In genomic region chr1:160161965-160162705, GRCh38 we compare ENCODE assay signal across 9 cellular contexts. TPM values are rescaled to one million over a fixed set of nuclear protein-coding genes. Genes with fewer than 3 reads are reported as not detected.
DNase-seq lines count a peak whose midpoint lies in the region; ATAC-seq and TF ChIP-seq lines count a peak whose summit lies in the region.
"Had no signal": no experiment of that assay in that cellular context is flagged by ENCODE, and none has a peak within 500 bp of the region (broad histone marks: within the 10 kb centered on the region; RNA-seq: fewer than 3 reads in every experiment).

No MANE protein-coding gene starts in this region.

- TF ChIP-seq CTCF in C4-2B (conservative IDR thresholded peaks at IDR 0.05) (peak; percentile 1; the same call in 1 of the 2 replicates), mammary epithelial cell (conservative IDR thresholded peaks at IDR 0.05 in 1 of 2, IDR thresholded peaks at IDR 0.05 in 1 of 2; ENCODE audit: extremely low read depth in 1 of 2, insufficient read depth in 1 of 2, low read depth in 1 of 2, low read length in 2 of 2) (peak; percentile 27 to 48), left lung (IDR thresholded peaks at IDR 0.05) (no peak)

- H3K9me3 ChIP-seq in mammary epithelial cell (replicated peaks; ENCODE audit: insufficient read depth, low read length) (no peaks in the 10 kb centered on the region), left lung (no peaks in the 10 kb centered on the region)

- in situ Hi-C loops in mammary epithelial cell (cut with MboI; ENCODE audit: low sequenced_read_pairs in 2 of 2), result no loop called here

- no peaks in the 10 kb centered on the region for H4K20me1 ChIP-seq in mammary epithelial cell (ENCODE audit: insufficient read depth, low read length)

- no peak overlapping the region for H3K9ac ChIP-seq in mammary epithelial cell (ENCODE audit: insufficient read depth, low read length)

- WGBS in mammary epithelial cell (ENCODE audit: low coverage, missing lambda C conversion rate), result 55% methylated on average over 6 of the region's 6 CpGs

- no peak overlapping the region for H3K4me2 ChIP-seq in mammary epithelial cell (ENCODE audit: insufficient read depth, low read depth, low read length)

- intact Hi-C loops in mammary epithelial cell (cut with micrococcal nuclease), result loop anchor here (1.0 kb wide), 1 partner anchor 90 kb away; no protein-coding TSS in a partner anchor
- intact Hi-C loops in left lung (cut with DNase I), result no loop called here

- no TSS peak for BruUV-seq in mammary epithelial cell (replicated peaks; lab: Mats Ljungman, UMichigan)

- H3K4me1 ChIP-seq in mammary epithelial cell (ENCODE audit: insufficient read depth, low read length) (no peaks in the 10 kb centered on the region), left lung (peaks cover 0 to 14% of the 10 kb centered on the region in 2 donors)

- no peaks in the 10 kb centered on the region for H3K79me2 ChIP-seq in mammary epithelial cell (ENCODE audit: insufficient read depth, low read length)

- ATAC-seq in HG02885 (IDR thresholded peaks at IDR 0.05; ENCODE audit: poor library complexity, unreplicated experiment) (peak; percentile 39), left lung (peak; percentile 17), GM18870 (IDR thresholded peaks at IDR 0.05; ENCODE audit: unreplicated experiment) (no peak), GM18517 (IDR thresholded peaks at IDR 0.05; ENCODE audit: unreplicated experiment) (no peak)

- H3K27ac ChIP-seq in C4-2B, result no peak overlapping the region
- no peak overlapping the region for H3K27ac ChIP-seq in mammary epithelial cell (ENCODE audit: insufficient read depth, low read depth, low read length)
- no peak overlapping the region for H3K27ac ChIP-seq in left lung

- dilution Hi-C loops in mammary epithelial cell (cut with HindIII; ENCODE audit: low sequenced_read_pairs), result no loop called here

- CTCF ChIA-PET in mammary epithelial cell (lab: Charles Lee; ENCODE audit: low non-redundant PET), result interaction anchor here (0.7 kb wide), 1 partner anchor 26 kb away, joined by 4 read pairs; no protein-coding TSS in a partner anchor

- H3K27me3 ChIP-seq in mammary epithelial cell (ENCODE audit: insufficient read depth, low read length) (no peaks in the 10 kb centered on the region), left lung (peaks cover 0 to 4% of the 10 kb centered on the region in 2 donors)

- no peaks in the 10 kb centered on the region for H3K36me3 ChIP-seq in mammary epithelial cell (ENCODE audit: insufficient read depth, low read length)
- no peaks in the 10 kb centered on the region for H3K36me3 ChIP-seq in left lung

- H2AFZ ChIP-seq in mammary epithelial cell (ENCODE audit: low read depth, low read length), result no peak overlapping the region

- H3K4me3 ChIP-seq in mammary epithelial cell (replicated peaks in 1 of 3; ENCODE audit: insufficient read depth in 1 of 3, low read depth in 2 of 3, low read length in 3 of 3), result no peak overlapping the region
- H3K4me3 ChIP-seq in left lung, result no peak overlapping the region

- DNase-seq in mammary epithelial cell, result no peak
- no peak for DNase-seq in left lung
- DNase-seq in NCI-H1694 (lab: John Stamatoyannopoulos, UW), result no peak
- DNase-seq in midbrain (lab: John Stamatoyannopoulos, UW), result no peak

RNA-seq across cellular contexts. Expression of gene ATP1A4, which starts 10.7 kb away (rescaled TPM):
- total RNA-seq in mammary epithelial cell, result under 1 TPM in 1 of 2 donors, not detected in 1; under 0.01 TPM
- polyA plus RNA-seq in mammary epithelial cell, result not detected
- not detected for polyA minus RNA-seq in mammary epithelial cell
- total RNA-seq in left lung, result not detected
- total RNA-seq: glomerular endothelial cell had no signal

RNA-seq across cellular contexts. Expression of gene CASQ1, which starts 28.2 kb away (rescaled TPM):
- total RNA-seq in mammary epithelial cell (not detected), left lung (under 1 TPM; 0.17 to 0.29 TPM)
- polyA plus RNA-seq in mammary epithelial cell, result not detected
- not detected for polyA minus RNA-seq in mammary epithelial cell
- total RNA-seq: glomerular endothelial cell had no signal

RNA-seq across cellular contexts. Expression of gene PEA15, which starts 43.0 kb away (rescaled TPM):
- total RNA-seq in mammary epithelial cell (100 to 1,000 TPM; 132 to 206 TPM), left lung (100 to 1,000 TPM; 175 to 178 TPM)
- polyA plus RNA-seq in mammary epithelial cell, result 352 TPM
- polyA minus RNA-seq in mammary epithelial cell, result 207 TPM

RNA-seq across cellular contexts. Expression of gene ATP1A2, which starts 46.6 kb away (rescaled TPM):
- under 1 TPM in 1 of 2 donors, not detected in 1; under 0.01 TPM for total RNA-seq in mammary epithelial cell
- not detected for polyA plus RNA-seq in mammary epithelial cell
- polyA minus RNA-seq in mammary epithelial cell, result not detected
- total RNA-seq in left lung, result 1 to 10 TPM; 2.8 to 5.0 TPM
- total RNA-seq: glomerular endothelial cell had no signal

Comparison
In these comparisons a context has a peak if more than half of its experiments do, and no peak if none do; other contexts are left out.
1. CTCF ChIP-seq: peak in C4-2B (single experiment) and mammary epithelial cell (2 of 2); none in left lung (0 of 2).
2. ATAC-seq: peak in HG02885 (single experiment) and left lung (single experiment); none in GM18870 (single experiment) and GM18517 (single experiment).